1 cellular context compared by ENCODE assay signal in the genomic region with DNA sequence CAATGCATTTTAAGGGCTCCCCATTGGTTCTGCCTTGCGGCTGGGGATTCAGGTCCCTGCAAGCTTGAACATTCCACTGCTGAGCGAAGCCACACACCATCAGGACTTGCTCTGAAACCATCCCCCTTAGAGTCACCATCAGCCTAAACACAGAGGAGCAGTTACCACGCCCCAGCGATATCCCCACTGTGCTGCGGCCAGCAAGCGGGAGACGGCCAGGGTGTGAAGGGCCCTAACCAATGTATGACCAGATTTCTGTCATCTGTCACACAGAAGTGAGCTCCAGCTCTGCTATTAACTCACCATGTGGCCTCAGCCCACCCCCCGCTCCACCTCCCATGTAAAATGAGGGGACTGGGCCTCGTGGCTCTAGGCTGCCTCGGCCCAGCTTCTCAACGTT.
A peak's percentile ranks its signal among the peaks of the same experiment; 100 is the strongest.
TF ChIP-seq lines count a peak whose summit lies in the region.

No MANE protein-coding gene starts in this region.

TF ChIP-seq in H1, 55 proteins besides CTCF, POLR2A, EP300 and RAD21:
- TF ChIP-seq, protein P1, sequence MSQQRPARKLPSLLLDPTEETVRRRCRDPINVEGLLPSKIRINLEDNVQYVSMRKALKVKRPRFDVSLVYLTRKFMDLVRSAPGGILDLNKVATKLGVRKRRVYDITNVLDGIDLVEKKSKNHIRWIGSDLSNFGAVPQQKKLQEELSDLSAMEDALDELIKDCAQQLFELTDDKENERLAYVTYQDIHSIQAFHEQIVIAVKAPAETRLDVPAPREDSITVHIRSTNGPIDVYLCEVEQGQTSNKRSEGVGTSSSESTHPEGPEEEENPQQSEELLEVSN (IDR thresholded peaks at IDR 0.05), result peak; percentile 77
- TF ChIP-seq TBP (IDR thresholded peaks at IDR 0.05; ENCODE audit: low read depth, low read length), result no peak
- TF ChIP-seq, protein P2, sequence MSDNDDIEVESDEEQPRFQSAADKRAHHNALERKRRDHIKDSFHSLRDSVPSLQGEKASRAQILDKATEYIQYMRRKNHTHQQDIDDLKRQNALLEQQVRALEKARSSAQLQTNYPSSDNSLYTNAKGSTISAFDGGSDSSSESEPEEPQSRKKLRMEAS (IDR thresholded peaks at IDR 0.05), result 0 out of 2 replicates have a peak, but pooled peaks have one; percentile 34
